18 cellular contexts compared by ENCODE assay signal in the genomic region with DNA sequence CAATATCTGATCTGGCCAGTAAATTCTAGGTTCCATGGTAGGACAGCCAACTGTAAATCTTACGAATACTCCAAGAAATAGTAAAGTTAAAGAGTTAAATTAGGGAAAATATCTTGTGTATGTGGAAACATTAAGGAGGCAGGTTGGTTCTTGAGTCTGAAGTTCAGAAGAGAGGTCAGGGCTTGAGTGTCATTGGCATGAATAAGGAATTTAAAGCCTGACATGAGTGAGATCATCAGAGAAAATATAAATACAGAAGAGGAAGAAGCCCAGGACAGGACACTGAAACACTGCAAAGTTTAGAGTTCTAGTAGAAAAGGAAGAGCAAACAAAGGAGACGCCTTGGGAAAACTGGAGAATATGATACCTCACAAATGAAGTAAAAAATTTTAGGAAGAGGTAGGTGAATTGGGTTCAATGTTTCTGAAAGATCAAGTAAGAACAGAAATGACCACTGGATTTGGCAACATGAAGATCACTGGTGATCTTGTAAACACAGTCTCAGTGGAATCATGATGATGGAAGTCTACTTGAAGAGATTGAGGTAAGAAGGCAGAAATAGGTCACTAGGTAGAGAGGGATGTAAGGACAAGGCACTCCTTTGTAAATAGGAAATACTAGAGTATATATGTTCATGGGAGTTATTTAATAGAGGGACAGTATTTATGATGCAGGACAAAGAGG.
"Had no signal": no experiment of that assay in that cellular context is flagged by ENCODE, and none has a peak within 500 bp of the region (broad histone marks: within the 10 kb centered on the region; RNA-seq: fewer than 3 reads in every experiment).

No MANE protein-coding gene starts in this region.

- H3K27ac ChIP-seq: coronary artery, ovary, right lobe of liver, stomach had no signal

- H3K4me3 ChIP-seq: coronary artery, ovary, right lobe of liver, stomach had no signal

- H3K4me3 Mint-ChIP-seq: activated CD4-positive, alpha-beta T cell treated with anti-CD3 and anti-CD28 coated beads, Interleukin-2, amount 10 ng/mL, durations not matched to agents 24 days and 14 days; activated CD8-positive, alpha-beta T cell treated with anti-CD3 and anti-CD28 coated beads, Interleukin-2, amount 10 ng/mL, durations not matched to agents 7 days and 5 days; activated naive CD4-positive, alpha-beta T cell treated with anti-CD3 and anti-CD28 coated beads for 36 hours; activated naive CD8-positive, alpha-beta T cell treated with anti-CD3 and anti-CD28 coated beads, Interleukin-2, amount 50 U/mL, for 24 hours; activated T-cell treated with anti-CD3 and anti-CD28 coated beads, Interleukin-2, amount 50 U/mL, for 4 hours; brain; central memory CD8-positive, alpha-beta T cell; naive thymus-derived CD8-positive, alpha-beta T cell; stimulated activated effector memory CD8-positive, alpha-beta T cell treated with anti-CD3 and anti-CD28 coated beads, Interleukin-12 subunit alpha, Interleukin-12 subunit beta, amount 100 ng/mL, for 72 hours had no signal

- ATAC-seq: activated CD8-positive, alpha-beta T cell treated with anti-CD3 and anti-CD28 coated beads, Interleukin-2, amount 10 ng/mL, durations not matched to agents 7 days and 5 days; activated naive CD8-positive, alpha-beta T cell treated with anti-CD3 and anti-CD28 coated beads, Interleukin-2, amount 50 U/mL, for 24 hours; activated T-cell treated with anti-CD3 and anti-CD28 coated beads, Interleukin-2, amount 50 U/mL, for 4 hours; left cardiac atrium; naive thymus-derived CD8-positive, alpha-beta T cell; right lobe of liver; stimulated activated effector memory CD8-positive, alpha-beta T cell treated with anti-CD3 and anti-CD28 coated beads, Interleukin-12 subunit alpha, Interleukin-12 subunit beta, amount 100 ng/mL, for 72 hours had no signal

- H3K27me3 ChIP-seq: ovary, right lobe of liver, stomach had no signal

- H3K4me1 ChIP-seq: right lobe of liver had no signal

- H3K36me3 Mint-ChIP-seq: brain; naive thymus-derived CD8-positive, alpha-beta T cell; stimulated activated effector memory CD8-positive, alpha-beta T cell treated with anti-CD3 and anti-CD28 coated beads, Interleukin-12 subunit alpha, Interleukin-12 subunit beta, amount 100 ng/mL, for 72 hours had no signal

- DNase-seq: activated CD4-positive, alpha-beta T cell treated with anti-CD3 and anti-CD28 coated beads, Interleukin-2, amount 10 ng/mL, durations not matched to agents 24 days and 14 days; activated CD8-positive, alpha-beta T cell treated with anti-CD3 and anti-CD28 coated beads, Interleukin-2, amount 10 ng/mL, durations not matched to agents 7 days and 5 days; activated naive CD4-positive, alpha-beta T cell treated with anti-CD3 and anti-CD28 coated beads for 36 hours; activated naive CD8-positive, alpha-beta T cell treated with anti-CD3 and anti-CD28 coated beads, Interleukin-2, amount 50 U/mL, for 24 hours; activated T-cell treated with anti-CD3 and anti-CD28 coated beads, Interleukin-2, amount 50 U/mL, for 4 hours; anterior cingulate cortex; left cardiac atrium; mesendoderm; naive thymus-derived CD8-positive, alpha-beta T cell; ovary; right lobe of liver; stimulated activated CD4-positive, alpha-beta T cell treated with anti-CD3 and anti-CD28 coated beads, Interleukin-4, amount 100 ng/mL, for 24 hours; stomach; trophoblast cell had no signal

- H3K27ac Mint-ChIP-seq: activated CD4-positive, alpha-beta T cell treated with anti-CD3 and anti-CD28 coated beads, Interleukin-2, amount 10 ng/mL, durations not matched to agents 24 days and 14 days; activated CD8-positive, alpha-beta T cell treated with anti-CD3 and anti-CD28 coated beads, Interleukin-2, amount 10 ng/mL, durations not matched to agents 7 days and 5 days; activated naive CD4-positive, alpha-beta T cell treated with anti-CD3 and anti-CD28 coated beads for 36 hours; activated naive CD8-positive, alpha-beta T cell treated with anti-CD3 and anti-CD28 coated beads, Interleukin-2, amount 50 U/mL, for 24 hours; brain; naive thymus-derived CD8-positive, alpha-beta T cell; stimulated activated effector memory CD8-positive, alpha-beta T cell treated with anti-CD3 and anti-CD28 coated beads, Interleukin-12 subunit alpha, Interleukin-12 subunit beta, amount 100 ng/mL, for 72 hours had no signal

- H3K9me3 ChIP-seq: ovary, right lobe of liver, stomach had no signal

- H3K4me1 Mint-ChIP-seq: central memory CD8-positive, alpha-beta T cell; stimulated activated effector memory CD8-positive, alpha-beta T cell treated with anti-CD3 and anti-CD28 coated beads, Interleukin-12 subunit alpha, Interleukin-12 subunit beta, amount 100 ng/mL, for 72 hours had no signal

- H3K27me3 Mint-ChIP-seq: activated CD4-positive, alpha-beta T cell treated with anti-CD3 and anti-CD28 coated beads, Interleukin-2, amount 10 ng/mL, durations not matched to agents 24 days and 14 days; activated naive CD8-positive, alpha-beta T cell treated with anti-CD3 and anti-CD28 coated beads, Interleukin-2, amount 50 U/mL, for 24 hours; brain; central memory CD8-positive, alpha-beta T cell had no signal

- H3K36me3 ChIP-seq: ovary, right lobe of liver, stomach had no signal

- H3K9me3 Mint-ChIP-seq: activated T-cell treated with anti-CD3 and anti-CD28 coated beads, Interleukin-2, amount 50 U/mL, for 4 hours; central memory CD8-positive, alpha-beta T cell; stimulated activated effector memory CD8-positive, alpha-beta T cell treated with anti-CD3 and anti-CD28 coated beads, Interleukin-12 subunit alpha, Interleukin-12 subunit beta, amount 100 ng/mL, for 72 hours had no signal
